Comparison of ENCODE assay signal across 20 cellular contexts in genomic region chr5:177526791-177527190, GRCh38.
"Had no signal": no experiment of that assay in that cellular context is flagged by ENCODE, and none has a peak within 500 bp of the region (broad histone marks: within the 10 kb centered on the region; RNA-seq: fewer than 3 reads in every experiment).

No MANE protein-coding gene starts in this region.

- H3K27me3 ChIP-seq: adrenal gland, breast epithelium, Peyer's patch had no signal

- H3K9me3 ChIP-seq: adrenal gland, breast epithelium, Peyer's patch had no signal

- FAIRE-seq: K562 had no signal

- H3K4me3 ChIP-seq: adrenal gland, breast epithelium, K562, Peyer's patch had no signal

- DNase-seq: activated CD4-positive, alpha-beta T cell treated with anti-CD3 and anti-CD28 coated beads for 4 hours; activated CD4-positive, alpha-beta T cell treated with anti-CD3 and anti-CD28 coated beads, Interleukin-2, amount 50 U/mL, for 4 hours; activated CD8-positive, alpha-beta memory T cell treated with anti-CD3 and anti-CD28 coated beads, Interleukin-2, amount 50 U/mL, for 48 hours; activated CD8-positive, alpha-beta T cell treated with anti-CD3 and anti-CD28 coated beads, Interleukin-2, amount 10 ng/mL, durations not matched to agents 7 days and 5 days; activated naive CD4-positive, alpha-beta T cell treated with anti-CD3 and anti-CD28 coated beads, Interleukin-2, amount 50 U/mL, for 16 hours; activated T-cell treated with anti-CD3 and anti-CD28 coated beads, Interleukin-2, amount 50 U/mL, for 1 hour; anterior cingulate cortex; Karpas-422; MM.1S; NCI-H1105 treated with DMSO at 0.1 percent for 48 hours; NCI-H1436 treated with DMSO at 0.1 percent for 48 hours; NCI-H187; NCI-H2081; NCI-H446; NCI-H524; Peyer's patch; SHP77 had no signal

- H3K27ac ChIP-seq: adrenal gland, breast epithelium, Peyer's patch had no signal

- H3K4me1 ChIP-seq: breast epithelium, Peyer's patch had no signal

- H3K36me3 ChIP-seq: breast epithelium had no signal
